Comparison of ENCODE assay signal across 8 cellular contexts in the genomic region with DNA sequence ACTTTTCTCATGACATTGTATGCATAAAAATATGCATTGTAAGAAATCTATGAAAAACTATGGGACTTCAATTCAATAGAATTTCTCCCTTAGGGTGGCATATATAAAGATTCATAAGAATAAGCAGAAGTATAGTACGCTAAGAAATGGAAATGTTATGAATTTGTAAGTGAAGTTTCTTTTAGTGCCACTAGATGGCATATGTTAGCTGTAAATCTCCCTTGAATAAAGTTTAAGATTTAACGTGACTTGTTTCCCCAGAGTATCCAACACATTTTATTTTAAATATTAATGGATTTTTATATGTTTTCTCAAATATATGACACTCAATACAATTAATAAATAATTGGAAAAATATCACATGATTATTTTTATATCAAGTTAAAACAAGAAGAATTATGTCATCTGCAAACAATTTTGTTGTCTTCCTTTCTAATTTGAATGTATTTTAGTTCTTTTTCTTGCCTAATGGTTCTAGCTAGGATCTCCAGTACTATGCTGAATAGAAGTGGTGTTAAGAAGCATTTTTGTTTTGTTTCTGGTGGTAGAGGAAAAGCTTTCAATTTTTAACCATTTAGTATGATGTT.
DNase-seq lines count a peak whose midpoint lies in the region; ATAC-seq, FAIRE-seq and TF ChIP-seq lines count a peak whose summit lies in the region.

No MANE protein-coding gene starts in this region.

- intact Hi-C loops in upper lobe of right lung (cut with DNase I) = no loop called here
- intact Hi-C loops in CD4-positive, alpha-beta memory T cell (cut with micrococcal nuclease) = loop anchor here (2.0 kb wide), 1 partner anchor 1090 kb away; no protein-coding TSS in a partner anchor

- H3K36me3 ChIP-seq in upper lobe of right lung = no peaks in the 10 kb centered on the region
- H3K36me3 ChIP-seq in CD4-positive, alpha-beta memory T cell (ENCODE audit: insufficient read depth, low read length) = no peaks in the 10 kb centered on the region

- no peaks in the 10 kb centered on the region for H3K27me3 Mint-ChIP-seq in CD4-positive, alpha-beta memory T cell

- H3K36me3 Mint-ChIP-seq in CD4-positive, alpha-beta memory T cell = no peaks in the 10 kb centered on the region

- H3K4me3 ChIP-seq in upper lobe of right lung = no peak overlapping the region
- no peak overlapping the region for H3K4me3 ChIP-seq in CD4-positive, alpha-beta memory T cell (ENCODE audit: low read length in 2 of 2)

- CTCF ChIA-PET in CD4-positive, alpha-beta memory T cell (lab: Charles Lee; ENCODE audit: partially characterized antibody) = interaction anchor here (0.9 to 1.9 kb wide), 3 partner anchors 11 to 1246 kb away, joined by 3 to 5 read pairs (median 3); no protein-coding TSS in a partner anchor

- peak; percentile 55 for DNase-seq in NCI-H510A treated with DMSO at 0.1 percent for 48 hours (lab: John Stamatoyannopoulos, UW)
- no peak for DNase-seq in NCI-H510A (lab: John Stamatoyannopoulos, UW)
- DNase-seq in SK-N-DZ (ENCODE audit: low spot score) = peak; percentile 26
- peak in 1 of 2 donors; percentile 24 for DNase-seq in frontal cortex (ENCODE audit: low spot score in 2 of 2)
- DNase-seq in upper lobe of right lung = no peak
- no peak for DNase-seq in HUDEP-2 (lab: John Stamatoyannopoulos, UW; ENCODE audit: unreplicated experiment in 76 of 76)
- no peak for DNase-seq in CD4-positive, alpha-beta memory T cell

- no peak overlapping the region for H3K4me3 Mint-ChIP-seq in CD4-positive, alpha-beta memory T cell

- peaks cover 0 to 6% (median 3%) of the 10 kb centered on the region in 8 donors for H3K9me3 Mint-ChIP-seq in CD4-positive, alpha-beta memory T cell

- no peaks in the 10 kb centered on the region for H3K9me3 ChIP-seq in upper lobe of right lung
- no peaks in the 10 kb centered on the region for H3K9me3 ChIP-seq in CD4-positive, alpha-beta memory T cell (ENCODE audit: control insufficient read depth in 1 of 2, low read length in 2 of 2)

- POLR2A ChIA-PET in CD4-positive, alpha-beta memory T cell (lab: Charles Lee; ENCODE audit: partially characterized antibody) = no interaction called here

- no peak overlapping the region for H3K27ac ChIP-seq in upper lobe of right lung
- no peak overlapping the region for H3K27ac ChIP-seq in CD4-positive, alpha-beta memory T cell (ENCODE audit: low read depth, low read length)

- no peaks in the 10 kb centered on the region for H3K4me1 Mint-ChIP-seq in CD4-positive, alpha-beta memory T cell

- peak; percentile 98 for FAIRE-seq in frontal cortex (lab: Jason Lieb, UNC)

- H3K27ac Mint-ChIP-seq in CD4-positive, alpha-beta memory T cell = no peak overlapping the region

- no peaks in the 10 kb centered on the region for H3K4me1 ChIP-seq in upper lobe of right lung
- H3K4me1 ChIP-seq in CD4-positive, alpha-beta memory T cell (ENCODE audit: insufficient read depth, low read length) = no peaks in the 10 kb centered on the region

- ATAC-seq in HG03469 (IDR thresholded peaks at IDR 0.05; ENCODE audit: unreplicated experiment) = peak; percentile 72
- ATAC-seq in upper lobe of right lung = peak; percentile 64

- H3K27me3 ChIP-seq in upper lobe of right lung = no peaks in the 10 kb centered on the region
- H3K27me3 ChIP-seq in CD4-positive, alpha-beta memory T cell (ENCODE audit: insufficient read depth, low read length) = no peaks in the 10 kb centered on the region

- TF ChIP-seq CTCF in upper lobe of right lung (IDR thresholded peaks at IDR 0.05) = peak; percentile 68

Comparison
In these comparisons a context has a peak if more than half of its experiments do, and no peak if none do; other contexts are left out.
1. DNase-seq: peak in NCI-H510A treated with DMSO at 0.1 percent for 48 hours (single experiment) and SK-N-DZ (single experiment); none in NCI-H510A (single experiment), upper lobe of right lung (single experiment), HUDEP-2 (0 of 76) and CD4-positive, alpha-beta memory T cell (0 of 5).